ENCODE assay signal across 14 cellular contexts in genomic region chr12:76548222-76548837, GRCh38. TPM values are rescaled to one million over a fixed set of nuclear protein-coding genes. Genes with fewer than 3 reads are reported as not detected.
DNase-seq lines count a peak whose midpoint lies in the region; ATAC-seq, FAIRE-seq and TF ChIP-seq lines count a peak whose summit lies in the region.
"Had no signal": no experiment of that assay in that cellular context is flagged by ENCODE, and none has a peak within 500 bp of the region (broad histone marks: within the 10 kb centered on the region; RNA-seq: fewer than 3 reads in every experiment).

No MANE protein-coding gene starts in this region.

- H3K79me2 ChIP-seq in neural progenitor cell (ENCODE audit: low read depth), result peaks cover 99% of the 10 kb centered on the region

- no peak overlapping the region for H3K4me3 ChIP-seq in epithelial cell of esophagus (ENCODE audit: low read length)
- no peak overlapping the region for H3K4me3 ChIP-seq in neural progenitor cell

- peaks cover 33% of the 10 kb centered on the region for H3K4me1 Mint-ChIP-seq in neural progenitor cell
- H3K4me1 Mint-ChIP-seq in effector memory CD8-positive, alpha-beta T cell (ENCODE audit: low read depth in 2 of 2), result peaks cover 54 to 62% of the 10 kb centered on the region in 2 donors

- H3K27me3 ChIP-seq in neural progenitor cell, result no peaks in the 10 kb centered on the region
- H3K27me3 ChIP-seq: BE2C had no signal

- peaks cover 43% of the 10 kb centered on the region for H3K4me1 ChIP-seq in neural progenitor cell

- H3F3A ChIP-seq in neural progenitor cell (ENCODE audit: low read depth), result peaks cover 16% of the 10 kb centered on the region

- H3K9me3 Mint-ChIP-seq in neural progenitor cell, result no peaks in the 10 kb centered on the region
- H3K9me3 Mint-ChIP-seq in effector memory CD8-positive, alpha-beta T cell, result no peaks in the 10 kb centered on the region

- no peaks in the 10 kb centered on the region for H3K36me3 ChIP-seq in neural progenitor cell
- H3K36me3 ChIP-seq: BE2C had no signal

- no peak overlapping the region for H3K9ac ChIP-seq in neural progenitor cell

- no peak overlapping the region for H2AFZ ChIP-seq in neural progenitor cell (replicated peaks)

- no peak for FAIRE-seq in GM19239 (lab: Jason Lieb, UNC)
- FAIRE-seq: frontal cortex had no signal

- ATAC-seq in HG03108 (IDR thresholded peaks at IDR 0.05; ENCODE audit: unreplicated experiment), result no peak
- no peak for ATAC-seq in effector memory CD8-positive, alpha-beta T cell (replicated peaks)

- H3K4me3 Mint-ChIP-seq in neural progenitor cell, result peak overlapping the region; percentile 25
- peak overlapping the region in 1 of 2 donors; percentile 29 for H3K4me3 Mint-ChIP-seq in effector memory CD8-positive, alpha-beta T cell

- DNase-seq in H4 (ENCODE audit: low spot score) (peak; percentile 8), OCI-M1 (lab: John Stamatoyannopoulos, UW) (peak; percentile 35), epithelial cell of esophagus (ENCODE audit: low read depth) (peak; percentile 58), neural progenitor cell (ENCODE audit: low spot score) (no peak), GM19239 (ENCODE audit: insufficient read length, low spot score) (no peak), NCI-H2081 treated with DMSO at 0.1 percent for 48 hours (lab: John Stamatoyannopoulos, UW) (no peak)
- DNase-seq in effector memory CD8-positive, alpha-beta T cell, result no peak
- DNase-seq: activated effector memory CD4-positive, alpha-beta T cell treated with anti-CD3 and anti-CD28 coated beads, Interleukin-2, amount 50 U/mL, for 16 hours; BE2C; DND-41; effector CD4-positive, alpha-beta T cell; stimulated activated CD4-positive, alpha-beta T cell treated with anti-CD3 and anti-CD28 coated beads, Interleukin-1b, Interleukin-23, amount 100 ng/mL, for 48 hours had no signal

- TF ChIP-seq CTCF in epithelial cell of esophagus (IDR thresholded peaks at IDR 0.05; ENCODE audit: insufficient read depth, low read depth, low read length, missing control alignments) (no peak), neural progenitor cell (IDR thresholded peaks at IDR 0.05) (no peak)

- H4K20me1 ChIP-seq in neural progenitor cell (ENCODE audit: low read depth), result peaks cover 64% of the 10 kb centered on the region

- peak overlapping the region; percentile 47 for H3K27ac Mint-ChIP-seq in neural progenitor cell
- H3K27ac Mint-ChIP-seq in effector memory CD8-positive, alpha-beta T cell, result no peak overlapping the region

- no peaks in the 10 kb centered on the region for H3K9me3 ChIP-seq in neural progenitor cell (ENCODE audit: low read depth)
- H3K9me3 ChIP-seq: BE2C had no signal

- peaks cover 2% of the 10 kb centered on the region for H3K36me3 Mint-ChIP-seq in neural progenitor cell
- peaks cover 17% of the 10 kb centered on the region for H3K36me3 Mint-ChIP-seq in effector memory CD8-positive, alpha-beta T cell (ENCODE audit: insufficient read depth)

- peak overlapping the region; percentile 38 for H3K27ac ChIP-seq in neural progenitor cell

- no peak overlapping the region for H3K4me2 ChIP-seq in neural progenitor cell

- H3K27me3 Mint-ChIP-seq in neural progenitor cell (ENCODE audit: insufficient read depth, low read depth), result no peaks in the 10 kb centered on the region
- H3K27me3 Mint-ChIP-seq in effector memory CD8-positive, alpha-beta T cell, result no peaks in the 10 kb centered on the region

RNA-seq across cellular contexts. Expression of gene OSBPL8, which starts 11.2 kb away (rescaled TPM):
- total RNA-seq in H4 (2014; rRNA removed; shearing (Covaris generic)), result 15.0 and 21.2 TPM in 2 replicates
- total RNA-seq in neural progenitor cell (ENCODE audit: low replicate concordance), result 73.0 and 93.6 TPM in 2 replicates

Comparison
In these comparisons a context has a peak if more than half of its experiments do, and no peak if none do; other contexts are left out.
1. DNase-seq: peak in H4 (single experiment), OCI-M1 (single experiment) and epithelial cell of esophagus (single experiment); none in neural progenitor cell (single experiment), effector memory CD8-positive, alpha-beta T cell (0 of 3), GM19239 (single experiment) and NCI-H2081 treated with DMSO at 0.1 percent for 48 hours (single experiment).